In genomic region chr6:63599243-63599642, GRCh38 we compare ENCODE assay signal across 12 cellular contexts. TPM values are rescaled to one million over a fixed set of nuclear protein-coding genes. Genes with fewer than 3 reads are reported as not detected.
DNase-seq lines count a peak whose midpoint lies in the region; ATAC-seq, FAIRE-seq and TF ChIP-seq lines count a peak whose summit lies in the region.
"Had no signal": no experiment of that assay in that cellular context is flagged by ENCODE, and none has a peak within 500 bp of the region (broad histone marks: within the 10 kb centered on the region; RNA-seq: fewer than 3 reads in every experiment).

No MANE protein-coding gene starts in this region.

- CTCF ChIA-PET in WTC11 (lab: Charles Lee): interaction anchor here (0.7 to 2.5 kb wide), 19 partner anchors 8 to 247 kb away, joined by 3 to 25 read pairs (median 7); partner anchors contain the start of gene PHF3

- H3K36me3 ChIP-seq in ACC112 (ENCODE audit: insufficient read depth, low read length): no peaks in the 10 kb centered on the region
- H3K36me3 ChIP-seq in upper lobe of right lung: no peaks in the 10 kb centered on the region
- no peaks in the 10 kb centered on the region for H3K36me3 ChIP-seq in breast epithelium
- H3K36me3 ChIP-seq: BLaER1, left lung had no signal

- FAIRE-seq in GM12891 (lab: Jason Lieb, UNC): peak; percentile 52

- ATAC-seq in WTC11 (no peak), upper lobe of right lung (no peak)

- H2AFZ ChIP-seq in ACC112 (ENCODE audit: low read length, unreplicated experiment): peak overlapping the region; percentile 78

- TF ChIP-seq POLR2A in GM12891 (IDR thresholded peaks at IDR 0.05; ENCODE audit: low read depth, low read length) (no peak), breast epithelium (IDR thresholded peaks at IDR 0.05) (no peak)

- H3K4me3 Mint-ChIP-seq in WTC11: peak overlapping the region; percentile 80
- H3K4me3 Mint-ChIP-seq in mesothelial cell of epicardium: peak overlapping the region; percentile 92
- H3K4me3 Mint-ChIP-seq in activated T-helper 2 cell treated with anti-CD3 and anti-CD28 coated beads, Interferon-gamma antibody, Interleukin-2, Interleukin-4, amounts not matched to agents 10 μg/mL and 5 μg/mL and 100 μg/mL, durations not matched to agents 14 hours and 24 hours and 36 hours (ENCODE audit: low read depth): no peak overlapping the region

- intact Hi-C loops in activated T-helper 2 cell treated with anti-CD3 and anti-CD28 coated beads, Interferon-gamma antibody, Interleukin-2, Interleukin-4, amounts not matched to agents 10 μg/mL and 5 μg/mL and 100 μg/mL, durations not matched to agents 14 hours and 24 hours and 36 hours (cut with micrococcal nuclease): loop anchor here (2.0 kb wide), 1 partner anchor 246 kb away; no protein-coding TSS in a partner anchor
- intact Hi-C loops in upper lobe of right lung (cut with DNase I): loop anchor here (10.0 kb wide), 1 partner anchor 166 kb away; no protein-coding TSS in a partner anchor
- intact Hi-C loops in breast epithelium (cut with DNase I; ENCODE audit: low total_unique reads): no loop called here

- H3K4me1 ChIP-seq in ACC112 (ENCODE audit: control insufficient read depth, insufficient read depth, low read length, unreplicated experiment): peaks cover 5% of the 10 kb centered on the region
- H3K4me1 ChIP-seq in upper lobe of right lung: peaks cover 9% of the 10 kb centered on the region
- no peaks in the 10 kb centered on the region for H3K4me1 ChIP-seq in breast epithelium

- H3K79me2 ChIP-seq in ACC112 (ENCODE audit: control insufficient read depth, insufficient read depth, low read length, unreplicated experiment): no peaks in the 10 kb centered on the region

- H3K9me3 ChIP-seq in upper lobe of right lung (no peaks in the 10 kb centered on the region), breast epithelium (no peaks in the 10 kb centered on the region)
- H3K9me3 ChIP-seq: BLaER1, left lung had no signal

- H3K36me3 Mint-ChIP-seq in WTC11: no peaks in the 10 kb centered on the region
- no peaks in the 10 kb centered on the region for H3K36me3 Mint-ChIP-seq in mesothelial cell of epicardium
- no peaks in the 10 kb centered on the region for H3K36me3 Mint-ChIP-seq in activated T-helper 2 cell treated with anti-CD3 and anti-CD28 coated beads, Interferon-gamma antibody, Interleukin-2, Interleukin-4, amounts not matched to agents 10 μg/mL and 5 μg/mL and 100 μg/mL, durations not matched to agents 14 hours and 24 hours and 36 hours (ENCODE audit: low read depth)

- H3K27me3 Mint-ChIP-seq in WTC11 (ENCODE audit: low read depth) (no peaks in the 10 kb centered on the region; the same call in 1 of the 2 replicates), mesothelial cell of epicardium (ENCODE audit: low read depth) (no peaks in the 10 kb centered on the region)
- H3K27me3 Mint-ChIP-seq in activated T-helper 2 cell treated with anti-CD3 and anti-CD28 coated beads, Interferon-gamma antibody, Interleukin-2, Interleukin-4, amounts not matched to agents 10 μg/mL and 5 μg/mL and 100 μg/mL, durations not matched to agents 14 hours and 24 hours and 36 hours (ENCODE audit: low read depth): peaks cover 8% of the 10 kb centered on the region

- H3K4me3 ChIP-seq in ACC112 (ENCODE audit: low read depth, low read length): no peak overlapping the region; the same call in 1 of the 2 replicates
- H3K4me3 ChIP-seq in upper lobe of right lung: no peak overlapping the region
- no peak overlapping the region for H3K4me3 ChIP-seq in breast epithelium

- no peak for DNase-seq in GM12891 (ENCODE audit: insufficient read length, low spot score)
- no peak for DNase-seq in WTC11 (ENCODE audit: low spot score)
- no peak for DNase-seq in mesothelial cell of epicardium (ENCODE audit: low spot score in 2 of 2, unreplicated experiment in 2 of 2)
- no peak for DNase-seq in AML-193 (lab: John Stamatoyannopoulos, UW)
- DNase-seq in activated T-helper 2 cell treated with anti-CD3 and anti-CD28 coated beads, Interferon-gamma antibody, Interleukin-2, Interleukin-4, amounts not matched to agents 10 μg/mL and 5 μg/mL and 100 μg/mL, durations not matched to agents 14 hours and 24 hours and 36 hours (ENCODE audit: low spot score): no peak
- no peak for DNase-seq in upper lobe of right lung
- DNase-seq in breast epithelium (ENCODE audit: low spot score in 2 of 2): no peak

- H3K27me3 ChIP-seq in ACC112 (ENCODE audit: insufficient read depth, low read length) (no peaks in the 10 kb centered on the region), upper lobe of right lung (peaks cover 4% of the 10 kb centered on the region), breast epithelium (no peaks in the 10 kb centered on the region)
- H3K27me3 ChIP-seq: BLaER1, left lung had no signal

- no peak for TF ChIP-seq CTCF in WTC11 (IDR thresholded peaks at IDR 0.05)
- no peak for TF ChIP-seq CTCF in mesothelial cell of epicardium (IDR thresholded peaks at IDR 0.05; ENCODE audit: unreplicated experiment)
- no peak for TF ChIP-seq CTCF in upper lobe of right lung (IDR thresholded peaks at IDR 0.05)
- no peak for TF ChIP-seq CTCF in breast epithelium (IDR thresholded peaks at IDR 0.05)

- no peak overlapping the region for H3K27ac Mint-ChIP-seq in WTC11
- peak overlapping the region; percentile 79 for H3K27ac Mint-ChIP-seq in mesothelial cell of epicardium
- H3K27ac Mint-ChIP-seq in activated T-helper 2 cell treated with anti-CD3 and anti-CD28 coated beads, Interferon-gamma antibody, Interleukin-2, Interleukin-4, amounts not matched to agents 10 μg/mL and 5 μg/mL and 100 μg/mL, durations not matched to agents 14 hours and 24 hours and 36 hours: no peak overlapping the region
- H3K27ac Mint-ChIP-seq: endodermal cell had no signal

- POLR2A ChIA-PET in WTC11 (lab: Charles Lee): interaction anchor here (2.1 kb wide), 1 partner anchor 25 kb away, joined by 17 read pairs; no protein-coding TSS in a partner anchor

- H3K9me3 Mint-ChIP-seq in WTC11: no peaks in the 10 kb centered on the region; the same call in 1 of the 2 replicates
- no peaks in the 10 kb centered on the region for H3K9me3 Mint-ChIP-seq in mesothelial cell of epicardium
- H3K9me3 Mint-ChIP-seq in activated T-helper 2 cell treated with anti-CD3 and anti-CD28 coated beads, Interferon-gamma antibody, Interleukin-2, Interleukin-4, amounts not matched to agents 10 μg/mL and 5 μg/mL and 100 μg/mL, durations not matched to agents 14 hours and 24 hours and 36 hours: no peaks in the 10 kb centered on the region
- H3K9me3 Mint-ChIP-seq: endodermal cell had no signal

- H3K27ac ChIP-seq in ACC112 (ENCODE audit: low read depth, low read length) (no peak overlapping the region), upper lobe of right lung (no peak overlapping the region), breast epithelium (no peak overlapping the region)
- H3K27ac ChIP-seq: BLaER1, HL-60, left lung had no signal

- H3K4me1 Mint-ChIP-seq in WTC11: peaks cover 9% of the 10 kb centered on the region
- peaks cover 4% of the 10 kb centered on the region for H3K4me1 Mint-ChIP-seq in mesothelial cell of epicardium
- peaks cover 26% of the 10 kb centered on the region for H3K4me1 Mint-ChIP-seq in activated T-helper 2 cell treated with anti-CD3 and anti-CD28 coated beads, Interferon-gamma antibody, Interleukin-2, Interleukin-4, amounts not matched to agents 10 μg/mL and 5 μg/mL and 100 μg/mL, durations not matched to agents 14 hours and 24 hours and 36 hours (ENCODE audit: low read depth)

TF ChIP-seq in GM12891, 5 proteins besides CTCF, POLR2A, EP300 and RAD21:
- TF ChIP-seq PAX5 (IDR thresholded peaks at IDR 0.05; ENCODE audit: insufficient read depth, low read length, severe bottlenecking): no peak
- TF ChIP-seq POLR2AphosphoS5 (IDR thresholded peaks at IDR 0.05; ENCODE audit: low read depth, low read length): no peak
TF ChIP-seq in GM12891: peak in this region for 0.

TF ChIP-seq in WTC11, 78 proteins besides CTCF, POLR2A, EP300 and RAD21 (continues in another document):
- TF ChIP-seq TEAD1 (CRISPR knock-in tag; IDR thresholded peaks at IDR 0.05): no peak
- TF ChIP-seq, protein P1, sequence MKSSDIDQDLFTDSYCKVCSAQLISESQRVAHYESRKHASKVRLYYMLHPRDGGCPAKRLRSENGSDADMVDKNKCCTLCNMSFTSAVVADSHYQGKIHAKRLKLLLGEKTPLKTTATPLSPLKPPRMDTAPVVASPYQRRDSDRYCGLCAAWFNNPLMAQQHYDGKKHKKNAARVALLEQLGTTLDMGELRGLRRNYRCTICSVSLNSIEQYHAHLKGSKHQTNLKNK (CRISPR knock-in tag; IDR thresholded peaks at IDR 0.05): no peak
- TF ChIP-seq FOXJ3 (CRISPR knock-in tag; IDR thresholded peaks at IDR 0.05; ENCODE audit: borderline replicate concordance): no peak
- TF ChIP-seq, protein P2, sequence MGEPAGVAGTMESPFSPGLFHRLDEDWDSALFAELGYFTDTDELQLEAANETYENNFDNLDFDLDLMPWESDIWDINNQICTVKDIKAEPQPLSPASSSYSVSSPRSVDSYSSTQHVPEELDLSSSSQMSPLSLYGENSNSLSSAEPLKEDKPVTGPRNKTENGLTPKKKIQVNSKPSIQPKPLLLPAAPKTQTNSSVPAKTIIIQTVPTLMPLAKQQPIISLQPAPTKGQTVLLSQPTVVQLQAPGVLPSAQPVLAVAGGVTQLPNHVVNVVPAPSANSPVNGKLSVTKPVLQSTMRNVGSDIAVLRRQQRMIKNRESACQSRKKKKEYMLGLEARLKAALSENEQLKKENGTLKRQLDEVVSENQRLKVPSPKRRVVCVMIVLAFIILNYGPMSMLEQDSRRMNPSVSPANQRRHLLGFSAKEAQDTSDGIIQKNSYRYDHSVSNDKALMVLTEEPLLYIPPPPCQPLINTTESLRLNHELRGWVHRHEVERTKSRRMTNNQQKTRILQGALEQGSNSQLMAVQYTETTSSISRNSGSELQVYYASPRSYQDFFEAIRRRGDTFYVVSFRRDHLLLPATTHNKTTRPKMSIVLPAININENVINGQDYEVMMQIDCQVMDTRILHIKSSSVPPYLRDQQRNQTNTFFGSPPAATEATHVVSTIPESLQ (CRISPR knock-in tag; IDR thresholded peaks at IDR 0.05): no peak

RNA-seq across cellular contexts. Expression of gene PTP4A1, which starts 27.0 kb away (rescaled TPM):
- 35.5 TPM for polyA plus RNA-seq in GM12891 (2012; ENCODE audit: low read depth, missing spikeins)
- total RNA-seq in WTC11 (2021) (51.4 to 56.9 TPM (median 55.0 TPM) in 3 replicates), mesothelial cell of epicardium (47.0 to 51.5 TPM (median 51.1 TPM) in 3 replicates), upper lobe of right lung (55.6 TPM), breast epithelium (10 to 100 TPM; 22.9 to 38.5 (median 26.9) TPM)
- total RNA-seq in activated T-helper 2 cell treated with anti-CD3 and anti-CD28 coated beads, Interferon-gamma antibody, Interleukin-2, Interleukin-4, amounts not matched to agents 10 μg/mL and 5 μg/mL and 100 μg/mL, durations not matched to agents 14 hours and 24 hours and 36 hours: 80.8 and 88.8 TPM in 2 replicates

RNA-seq across cellular contexts. Expression of gene PHF3, which starts 36.4 kb away (rescaled TPM):
- polyA plus RNA-seq in GM12891 (2012; ENCODE audit: low read depth, missing spikeins): 13.0 TPM
- total RNA-seq in WTC11 (2021): 50.2 to 56.4 TPM (median 52.6 TPM) in 3 replicates
- total RNA-seq in mesothelial cell of epicardium: 64.8 to 69.5 TPM (median 67.1 TPM) in 3 replicates
- total RNA-seq in activated T-helper 2 cell treated with anti-CD3 and anti-CD28 coated beads, Interferon-gamma antibody, Interleukin-2, Interleukin-4, amounts not matched to agents 10 μg/mL and 5 μg/mL and 100 μg/mL, durations not matched to agents 14 hours and 24 hours and 36 hours: 44.6 and 44.7 TPM in 2 replicates
- 61.1 TPM for total RNA-seq in upper lobe of right lung
- 100 to 1,000 TPM in 1 of 3 donors, 10 to 100 TPM in 2; 76.0 to 110 (median 90.4) TPM for total RNA-seq in breast epithelium
